ENCODE assay signal across 1 cellular context in genomic region chr17:11178576-11178975, GRCh38.
TF ChIP-seq lines count a peak whose summit lies in the region.

No MANE protein-coding gene starts in this region.

TF ChIP-seq in H1, 55 proteins besides CTCF, POLR2A, EP300 and RAD21 (continued from another document):
- TF ChIP-seq ATF2 (IDR thresholded peaks at IDR 0.05; ENCODE audit: low read length): no peak
- no peak for TF ChIP-seq SIRT6 (IDR thresholded peaks at IDR 0.05; ENCODE audit: low read length)
- no peak for TF ChIP-seq SIN3A (conservative IDR thresholded peaks at IDR 0.05 in 1 of 2, IDR thresholded peaks at IDR 0.05 in 1 of 2; ENCODE audit: low read depth in 1 of 2, low read length in 2 of 2)
- TF ChIP-seq SUZ12 (IDR thresholded peaks at IDR 0.05; ENCODE audit: low read length): no peak
- no peak for TF ChIP-seq POU5F1 (IDR thresholded peaks at IDR 0.05; ENCODE audit: low read depth, low read length)
- TF ChIP-seq FOSL1 (IDR thresholded peaks at IDR 0.05; ENCODE audit: insufficient read depth, low read depth, low read length): no peak
- TF ChIP-seq YY1 (IDR thresholded peaks at IDR 0.05; ENCODE audit: low read depth, low read length): no peak
- no peak for TF ChIP-seq CHD1 (IDR thresholded peaks at IDR 0.05; ENCODE audit: low read depth, low read length)
- no peak for TF ChIP-seq MAX (IDR thresholded peaks at IDR 0.05)
- no peak for TF ChIP-seq MAFK (IDR thresholded peaks at IDR 0.05; ENCODE audit: low read depth, low read length)
- TF ChIP-seq EZH2 (IDR thresholded peaks at IDR 0.05; ENCODE audit: low read depth, low read length, severe bottlenecking): no peak
- no peak for TF ChIP-seq USF2 (IDR thresholded peaks at IDR 0.05; ENCODE audit: low read length)
- TF ChIP-seq SIX5 (IDR thresholded peaks at IDR 0.05; ENCODE audit: low read depth, low read length): no peak
